Comparison of ENCODE assay signal across 27 cellular contexts in the genomic region with DNA sequence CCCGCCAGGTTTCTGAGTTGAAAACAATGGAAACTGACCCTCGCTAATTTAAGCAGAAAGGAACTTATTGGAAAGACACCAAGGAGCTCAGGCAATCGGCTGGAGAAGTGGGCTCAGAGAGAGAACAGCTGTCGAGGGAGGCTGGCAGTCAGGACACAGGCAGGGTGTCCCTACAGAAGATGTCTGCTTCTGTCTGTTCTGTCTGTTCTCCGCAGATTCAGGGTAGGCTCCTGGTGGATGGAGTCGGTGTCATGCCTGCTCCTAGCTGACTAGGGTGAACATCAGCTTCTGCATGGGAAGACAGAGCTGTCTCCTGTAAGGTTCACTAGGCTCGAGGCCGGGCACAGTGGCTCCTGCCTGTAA. TPM values are rescaled to one million over a fixed set of nuclear protein-coding genes. Genes with fewer than 3 reads are reported as not detected.
DNase-seq lines count a peak whose midpoint lies in the region; ATAC-seq and TF ChIP-seq lines count a peak whose summit lies in the region.
"Had no signal": no experiment of that assay in that cellular context is flagged by ENCODE, and none has a peak within 500 bp of the region (broad histone marks: within the 10 kb centered on the region; RNA-seq: fewer than 3 reads in every experiment).

No MANE protein-coding gene starts in this region.

- no peak overlapping the region for H2AK5ac ChIP-seq in mesendoderm (ENCODE audit: low read length)

- H3K27ac ChIP-seq in ascending aorta = peak overlapping the region; percentile 3 to 4
- H3K27ac ChIP-seq in mesendoderm (ENCODE audit: low read depth, low read length) = no peak overlapping the region
- H3K27ac ChIP-seq in esophagus muscularis mucosa (replicated peaks in 1 of 4) = no peak overlapping the region
- H3K27ac ChIP-seq: KMS-11 had no signal

- H3K9me3 Mint-ChIP-seq in stimulated activated memory B cell treated with anti-CD40 and anti-IgM and Interleukin-4, amounts not matched to agents 10 μg/mL and 1 μg/mL and 100 μg/mL, for 72 hours = peaks cover 7% of the 10 kb centered on the region
- no peaks in the 10 kb centered on the region for H3K9me3 Mint-ChIP-seq in activated CD4-positive, alpha-beta T cell treated with anti-CD3 and anti-CD28 coated beads, Interleukin-2, amount 10 ng/mL, durations not matched to agents 24 days and 14 days

- H3K4me3 ChIP-seq in ascending aorta (no peak overlapping the region), mesendoderm (ENCODE audit: low read length) (no peak overlapping the region), esophagus muscularis mucosa (no peak overlapping the region)
- H3K4me3 ChIP-seq: GM12878 had no signal

- H3K9ac ChIP-seq in mesendoderm (ENCODE audit: low read length) = no peak overlapping the region
- H3K9ac ChIP-seq: KMS-11 had no signal

- TF ChIP-seq CTCF in ascending aorta (IDR thresholded peaks at IDR 0.05) = no peak
- no peak for TF ChIP-seq CTCF in esophagus muscularis mucosa (IDR thresholded peaks at IDR 0.05)

- H3K4me1 ChIP-seq in ascending aorta (peaks cover 0 to 21% of the 10 kb centered on the region in 2 donors), mesendoderm (ENCODE audit: control insufficient read depth, low read depth, low read length) (no peaks in the 10 kb centered on the region), esophagus muscularis mucosa (no peaks in the 10 kb centered on the region)

- intact Hi-C loops in ascending aorta (cut with DNase I) = no loop called here
- intact Hi-C loops in esophagus muscularis mucosa (cut with DNase I) = no loop called here
- intact Hi-C loops in activated CD4-positive, alpha-beta T cell treated with anti-CD3 and anti-CD28 coated beads, Interleukin-2, amount 10 ng/mL, durations not matched to agents 24 days and 14 days (cut with micrococcal nuclease) = no loop called here

- peak overlapping the region; percentile 11 for H3K23ac ChIP-seq in mesendoderm (ENCODE audit: low read length)

- no peak overlapping the region for H3K4ac ChIP-seq in mesendoderm (ENCODE audit: low read depth, low read length)

- H3K36me3 ChIP-seq in ascending aorta (no peaks in the 10 kb centered on the region), mesendoderm (ENCODE audit: control insufficient read depth, insufficient read depth, low read length) (no peaks in the 10 kb centered on the region), esophagus muscularis mucosa (no peaks in the 10 kb centered on the region)

- H2BK120ac ChIP-seq in mesendoderm (ENCODE audit: low read depth, low read length) = no peak overlapping the region

- no peak overlapping the region for H2BK5ac ChIP-seq in mesendoderm (ENCODE audit: low read length)

- TF ChIP-seq EP300 in esophagus muscularis mucosa (IDR thresholded peaks at IDR 0.05) = no peak

- no peaks in the 10 kb centered on the region for H3K79me2 ChIP-seq in mesendoderm (ENCODE audit: control insufficient read depth, insufficient read depth, low read length)

- no peak overlapping the region for H3K18ac ChIP-seq in mesendoderm (ENCODE audit: low read length)

- H4K8ac ChIP-seq in mesendoderm (ENCODE audit: low read depth, low read length) = no peak overlapping the region

- WGBS in mesendoderm (ENCODE audit: extremely low coverage, insufficient coverage, low lambda C conversion rate) = no CpG with 5 or more reads among the region's 8 CpGs
- WGBS in esophagus muscularis mucosa = 82% methylated on average over 8 of the region's 8 CpGs

- H2BK15ac ChIP-seq in mesendoderm (replicated peaks; ENCODE audit: low read depth) = no peak overlapping the region

- H3K27ac Mint-ChIP-seq in stimulated activated memory B cell treated with anti-CD40 and anti-IgM and Interleukin-4, amounts not matched to agents 10 μg/mL and 1 μg/mL and 100 μg/mL, for 72 hours = peak overlapping the region; percentile 1
- H3K27ac Mint-ChIP-seq in activated CD4-positive, alpha-beta T cell treated with anti-CD3 and anti-CD28 coated beads, Interleukin-2, amount 10 ng/mL, durations not matched to agents 24 days and 14 days = no peak overlapping the region
- H3K27ac Mint-ChIP-seq: CD4-positive, alpha-beta memory T cell had no signal

- no peak for ATAC-seq in stimulated activated memory B cell treated with anti-CD40 and anti-IgM and Interleukin-4, amounts not matched to agents 10 μg/mL and 1 μg/mL and 100 μg/mL, for 72 hours
- ATAC-seq: GM12878, HCT116 had no signal

- no peaks in the 10 kb centered on the region for H3K27me3 ChIP-seq in ascending aorta
- no peaks in the 10 kb centered on the region for H3K27me3 ChIP-seq in mesendoderm (ENCODE audit: insufficient read depth, low read length, poor library complexity)
- no peaks in the 10 kb centered on the region for H3K27me3 ChIP-seq in esophagus muscularis mucosa

- H3K36me3 Mint-ChIP-seq in stimulated activated memory B cell treated with anti-CD40 and anti-IgM and Interleukin-4, amounts not matched to agents 10 μg/mL and 1 μg/mL and 100 μg/mL, for 72 hours = no peaks in the 10 kb centered on the region
- no peaks in the 10 kb centered on the region for H3K36me3 Mint-ChIP-seq in activated CD4-positive, alpha-beta T cell treated with anti-CD3 and anti-CD28 coated beads, Interleukin-2, amount 10 ng/mL, durations not matched to agents 24 days and 14 days (ENCODE audit: low read depth)

- H3K56ac ChIP-seq in mesendoderm (ENCODE audit: low read length) = no peak overlapping the region

- peak; percentile 4 for DNase-seq in NCI-H1694 treated with DMSO at 0.1 percent for 48 hours (lab: John Stamatoyannopoulos, UW)
- DNase-seq in NCI-H1694 (lab: John Stamatoyannopoulos, UW) = no peak
- DNase-seq in ascending aorta (ENCODE audit: low spot score in 2 of 2) = no peak
- DNase-seq in mesendoderm = no peak
- DNase-seq in Ammon's horn (ENCODE audit: low spot score) = no peak
- no peak for DNase-seq in esophagus muscularis mucosa (ENCODE audit: extremely low spot score)
- no peak for DNase-seq in activated CD4-positive, alpha-beta T cell treated with anti-CD3 and anti-CD28 coated beads, Interleukin-2, amount 10 ng/mL, durations not matched to agents 24 days and 14 days
- DNase-seq: 8988T; C1 segment of cervical spinal cord; CD4-positive, alpha-beta memory T cell; COR-L47; DMS79; EL; GDM1; NCI-H1092; NCI-H1417 treated with DMSO at 0.1 percent for 48 hours; NCI-H1930; NCI-H2107; NCI-H446 treated with DMSO at 0.1 percent for 48 hours; NCI-H69; Right ventricle myocardium superior; RPMI8226 had no signal

- TF ChIP-seq POLR2A in esophagus muscularis mucosa (IDR thresholded peaks at IDR 0.05; ENCODE audit: low read depth) = no peak

- no peak overlapping the region for H4K5ac ChIP-seq in mesendoderm (ENCODE audit: low read length)

- no peaks in the 10 kb centered on the region for H3K9me3 ChIP-seq in ascending aorta
- no peaks in the 10 kb centered on the region for H3K9me3 ChIP-seq in esophagus muscularis mucosa

- no peaks in the 10 kb centered on the region for H3K27me3 Mint-ChIP-seq in stimulated activated memory B cell treated with anti-CD40 and anti-IgM and Interleukin-4, amounts not matched to agents 10 μg/mL and 1 μg/mL and 100 μg/mL, for 72 hours
- H3K27me3 Mint-ChIP-seq in activated CD4-positive, alpha-beta T cell treated with anti-CD3 and anti-CD28 coated beads, Interleukin-2, amount 10 ng/mL, durations not matched to agents 24 days and 14 days = peaks cover 14% of the 10 kb centered on the region
- H3K27me3 Mint-ChIP-seq: CD4-positive, alpha-beta memory T cell had no signal

- no peaks in the 10 kb centered on the region for H3K79me1 ChIP-seq in mesendoderm (ENCODE audit: low read length)

- H3K4me1 Mint-ChIP-seq in stimulated activated memory B cell treated with anti-CD40 and anti-IgM and Interleukin-4, amounts not matched to agents 10 μg/mL and 1 μg/mL and 100 μg/mL, for 72 hours = peaks cover 12% of the 10 kb centered on the region
- no peaks in the 10 kb centered on the region for H3K4me1 Mint-ChIP-seq in activated CD4-positive, alpha-beta T cell treated with anti-CD3 and anti-CD28 coated beads, Interleukin-2, amount 10 ng/mL, durations not matched to agents 24 days and 14 days

- no peak overlapping the region for H3K4me3 Mint-ChIP-seq in stimulated activated memory B cell treated with anti-CD40 and anti-IgM and Interleukin-4, amounts not matched to agents 10 μg/mL and 1 μg/mL and 100 μg/mL, for 72 hours
- H3K4me3 Mint-ChIP-seq in activated CD4-positive, alpha-beta T cell treated with anti-CD3 and anti-CD28 coated beads, Interleukin-2, amount 10 ng/mL, durations not matched to agents 24 days and 14 days = no peak overlapping the region
- H3K4me3 Mint-ChIP-seq: CD4-positive, alpha-beta memory T cell; IgD-negative memory B cell had no signal

- no peak overlapping the region for H3K4me2 ChIP-seq in mesendoderm (ENCODE audit: low read length)
- H3K4me2 ChIP-seq: KMS-11 had no signal

RNA-seq across cellular contexts. Expression of a gene that starts 36.5 kb away (rescaled TPM):
- total RNA-seq in ascending aorta = 75.4 TPM
- polyA plus RNA-seq in mesendoderm (2013, experiment 1 of 2) = 11.7 TPM
- 11.7 TPM for polyA plus RNA-seq in mesendoderm (2013, experiment 2 of 2)
- 10 to 100 TPM; 12.6 to 21.2 (median 16.3) TPM for total RNA-seq in esophagus muscularis mucosa
- 6.1 TPM in 2 replicates for total RNA-seq in activated CD4-positive, alpha-beta T cell treated with anti-CD3 and anti-CD28 coated beads, Interleukin-2, amount 10 ng/mL, durations not matched to agents 24 days and 14 days

RNA-seq across cellular contexts. Expression of a gene that starts 36.7 kb away (rescaled TPM):
- total RNA-seq in ascending aorta (14.3 TPM), esophagus muscularis mucosa (10 to 100 TPM; 20.2 to 22.8 (median 20.7) TPM)
- 7.7 TPM for polyA plus RNA-seq in mesendoderm (2013, experiment 1 of 2)
- polyA plus RNA-seq in mesendoderm (2013, experiment 2 of 2) = 7.4 TPM
- 2.2 and 2.9 TPM in 2 replicates for total RNA-seq in activated CD4-positive, alpha-beta T cell treated with anti-CD3 and anti-CD28 coated beads, Interleukin-2, amount 10 ng/mL, durations not matched to agents 24 days and 14 days

Comparison
In these comparisons a context has a peak if more than half of its experiments do, and no peak if none do; other contexts are left out.
1. H3K27ac ChIP-seq: peak in ascending aorta (2 of 2); none in mesendoderm (single experiment) and esophagus muscularis mucosa (0 of 4).